Comparison of ENCODE assay signal across 10 cellular contexts in the genomic region with DNA sequence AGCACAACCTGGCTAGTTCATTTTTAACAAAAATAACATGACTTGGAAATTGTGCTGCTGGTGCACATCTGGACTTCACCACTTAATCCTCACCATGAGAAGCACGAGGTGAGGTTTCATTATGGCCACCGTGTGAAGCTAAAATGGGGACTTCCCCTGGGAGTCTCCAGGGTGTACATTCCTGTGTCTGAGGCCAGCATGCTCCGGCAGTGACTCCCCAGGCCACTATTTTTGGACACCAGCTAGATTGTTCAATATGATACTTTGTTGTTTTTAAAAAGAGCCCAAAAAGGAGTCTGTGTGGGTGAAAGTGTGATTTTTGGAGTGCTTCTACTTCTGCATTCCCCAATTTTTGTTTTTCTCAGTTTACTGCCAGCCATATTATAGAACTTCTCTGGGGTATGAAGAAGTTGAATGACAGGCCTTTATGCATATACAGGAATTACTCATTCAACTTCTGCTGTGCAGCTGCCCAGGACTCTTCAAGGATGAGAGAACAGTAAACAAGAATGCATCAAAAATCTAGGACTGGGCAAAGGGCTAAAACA. TPM values are rescaled to one million over a fixed set of nuclear protein-coding genes. Genes with fewer than 3 reads are reported as not detected.
DNase-seq lines count a peak whose midpoint lies in the region; ATAC-seq and TF ChIP-seq lines count a peak whose summit lies in the region.
"Had no signal": no experiment of that assay in that cellular context is flagged by ENCODE, and none has a peak within 500 bp of the region (broad histone marks: within the 10 kb centered on the region; RNA-seq: fewer than 3 reads in every experiment).

No MANE protein-coding gene starts in this region.

- no peaks in the 10 kb centered on the region for H3K9me2 ChIP-seq in PC-9 (ENCODE audit: insufficient read depth)

- CTCF ChIA-PET in activated CD8-positive, alpha-beta T cell treated with anti-CD3 and anti-CD28 coated beads for 36 hours (lab: Charles Lee), result interaction anchor here (1.0 to 1.9 kb wide), 6 partner anchors 18 to 261 kb away, joined by 3 to 8 read pairs (median 4); no protein-coding TSS in a partner anchor
- CTCF ChIA-PET in activated CD8-positive, alpha-beta T cell treated with anti-CD3 and anti-CD28 coated beads, Interleukin-2, amount 10 ng/mL, durations not matched to agents 7 days and 5 days (lab: Charles Lee), result interaction anchor here (1.1 to 1.9 kb wide), 3 partner anchors 16 to 85 kb away, joined by 3 to 6 read pairs (median 6); no protein-coding TSS in a partner anchor
- CTCF ChIA-PET in PC-9 (lab: Charles Lee), result no interaction called here

- POLR2A ChIA-PET in activated CD8-positive, alpha-beta T cell treated with anti-CD3 and anti-CD28 coated beads for 36 hours (lab: Charles Lee), result interaction anchor here (1.1 kb wide), 1 partner anchor 19 kb away, joined by 4 read pairs; no protein-coding TSS in a partner anchor
- POLR2A ChIA-PET in activated CD8-positive, alpha-beta T cell treated with anti-CD3 and anti-CD28 coated beads, Interleukin-2, amount 10 ng/mL, durations not matched to agents 7 days and 5 days (lab: Charles Lee), result interaction anchor here (1.3 kb wide), 1 partner anchor 15 kb away, joined by 3 read pairs; no protein-coding TSS in a partner anchor
- POLR2A ChIA-PET in PC-9 (lab: Charles Lee; ENCODE audit: unreplicated experiment), result no interaction called here

- no peak overlapping the region for H3K4me2 ChIP-seq in PC-9

- H3K4me1 ChIP-seq in thoracic aorta (ENCODE audit: control insufficient read depth in 1 of 2, low read depth in 2 of 2), result peaks cover 9 to 20% of the 10 kb centered on the region in 2 donors
- no peaks in the 10 kb centered on the region for H3K4me1 ChIP-seq in PC-9 (replicated peaks; ENCODE audit: insufficient read depth)

- in situ Hi-C loops in SK-MEL-5 (cut with HindIII; ENCODE audit: low pct_unique_long_range_greater_than_20kb, low sequenced_read_pairs), result no loop called here

- peaks cover 2% of the 10 kb centered on the region for H3K27me3 Mint-ChIP-seq in activated CD8-positive, alpha-beta T cell treated with anti-CD3 and anti-CD28 coated beads for 36 hours
- H3K27me3 Mint-ChIP-seq in activated CD8-positive, alpha-beta T cell treated with anti-CD3 and anti-CD28 coated beads, Interleukin-2, amount 10 ng/mL, durations not matched to agents 7 days and 5 days (ENCODE audit: low read depth), result peaks cover 14% of the 10 kb centered on the region

- no TSS peak for BruUV-seq in PC-9 (replicated peaks; lab: Mats Ljungman, UMichigan)

- peaks cover 9% of the 10 kb centered on the region for H3K4me1 Mint-ChIP-seq in activated CD8-positive, alpha-beta T cell treated with anti-CD3 and anti-CD28 coated beads for 36 hours (ENCODE audit: low read depth)
- peaks cover 4% of the 10 kb centered on the region for H3K4me1 Mint-ChIP-seq in activated CD8-positive, alpha-beta T cell treated with anti-CD3 and anti-CD28 coated beads, Interleukin-2, amount 10 ng/mL, durations not matched to agents 7 days and 5 days (ENCODE audit: low read depth)

- intact Hi-C loops in activated CD8-positive, alpha-beta T cell treated with anti-CD3 and anti-CD28 coated beads for 36 hours (cut with micrococcal nuclease), result no loop called here
- intact Hi-C loops in PC-9 (cut with micrococcal nuclease; ENCODE audit: unreplicated experiment), result no loop called here

- H3K27me3 ChIP-seq in thoracic aorta (replicated peaks; ENCODE audit: insufficient read depth), result no peaks in the 10 kb centered on the region
- no peaks in the 10 kb centered on the region for H3K27me3 ChIP-seq in PC-9 (ENCODE audit: insufficient read depth, low read depth)

- peak; percentile 29 for DNase-seq in activated CD8-positive, alpha-beta T cell treated with anti-CD3 and anti-CD28 coated beads for 36 hours
- no peak for DNase-seq in activated CD8-positive, alpha-beta T cell treated with anti-CD3 and anti-CD28 coated beads, Interleukin-2, amount 10 ng/mL, durations not matched to agents 7 days and 5 days
- DNase-seq in SK-MEL-5 (ENCODE audit: low read depth, low spot score) (peak; percentile 32), thoracic aorta (ENCODE audit: low spot score) (no peak), DMS114 treated with DMSO at 0.1 percent for 48 hours (lab: John Stamatoyannopoulos, UW; ENCODE audit: unreplicated experiment) (no peak), PC-9 (no peak)
- no peak for DNase-seq in stimulated activated CD4-positive, alpha-beta T cell treated with anti-CD3 and anti-CD28 coated beads, Interleukin-4, amount 100 ng/mL, for 4 hours

- no peak overlapping the region for H2AFZ ChIP-seq in PC-9

- ATAC-seq in activated CD8-positive, alpha-beta T cell treated with anti-CD3 and anti-CD28 coated beads for 36 hours, result peak; percentile 27
- no peak for ATAC-seq in activated CD8-positive, alpha-beta T cell treated with anti-CD3 and anti-CD28 coated beads, Interleukin-2, amount 10 ng/mL, durations not matched to agents 7 days and 5 days
- ATAC-seq in HG02852 (IDR thresholded peaks at IDR 0.05; ENCODE audit: unreplicated experiment) (peak; percentile 96), thoracic aorta (ENCODE audit: insufficient number of reproducible peaks, low FRiP score, low read depth) (peak; percentile 76)
- ATAC-seq: K562 had no signal

- H3K36me3 ChIP-seq in thoracic aorta (no peaks in the 10 kb centered on the region), PC-9 (ENCODE audit: low read depth) (no peaks in the 10 kb centered on the region)

- TF ChIP-seq CTCF in activated CD8-positive, alpha-beta T cell treated with anti-CD3 and anti-CD28 coated beads for 36 hours (IDR thresholded peaks at IDR 0.05), result no peak
- TF ChIP-seq CTCF in thoracic aorta (IDR thresholded peaks at IDR 0.05) (no peak), PC-9 (conservative IDR thresholded peaks at IDR 0.05) (no peak)

- H3K4me3 ChIP-seq in thoracic aorta (peak overlapping the region; percentile 10), PC-9 (no peak overlapping the region)
- H3K4me3 ChIP-seq: K562 had no signal

- no peak overlapping the region for H3K27ac Mint-ChIP-seq in activated CD8-positive, alpha-beta T cell treated with anti-CD3 and anti-CD28 coated beads for 36 hours
- H3K27ac Mint-ChIP-seq in activated CD8-positive, alpha-beta T cell treated with anti-CD3 and anti-CD28 coated beads, Interleukin-2, amount 10 ng/mL, durations not matched to agents 7 days and 5 days, result no peak overlapping the region

- H3K9me3 ChIP-seq in thoracic aorta, result no peaks in the 10 kb centered on the region
- H3K9me3 ChIP-seq in PC-9 (ENCODE audit: insufficient read depth, low read depth), result no peaks in the 10 kb centered on the region

- H3K27ac ChIP-seq in thoracic aorta (peak overlapping the region; percentile 50 to 52), PC-9 (no peak overlapping the region)

- no peaks in the 10 kb centered on the region for H3K36me3 Mint-ChIP-seq in activated CD8-positive, alpha-beta T cell treated with anti-CD3 and anti-CD28 coated beads for 36 hours (ENCODE audit: low read depth)
- no peaks in the 10 kb centered on the region for H3K36me3 Mint-ChIP-seq in activated CD8-positive, alpha-beta T cell treated with anti-CD3 and anti-CD28 coated beads, Interleukin-2, amount 10 ng/mL, durations not matched to agents 7 days and 5 days (ENCODE audit: low read depth)

- no peaks in the 10 kb centered on the region for H3K79me2 ChIP-seq in PC-9 (ENCODE audit: low read depth)

- H3K4me3 Mint-ChIP-seq in activated CD8-positive, alpha-beta T cell treated with anti-CD3 and anti-CD28 coated beads for 36 hours, result no peak overlapping the region
- no peak overlapping the region for H3K4me3 Mint-ChIP-seq in activated CD8-positive, alpha-beta T cell treated with anti-CD3 and anti-CD28 coated beads, Interleukin-2, amount 10 ng/mL, durations not matched to agents 7 days and 5 days

- H3F3A ChIP-seq in PC-9 (ENCODE audit: insufficient read depth, low read depth), result no peaks in the 10 kb centered on the region

- H4K20me1 ChIP-seq in PC-9 (ENCODE audit: insufficient read depth), result no peaks in the 10 kb centered on the region

- peaks cover 3% of the 10 kb centered on the region for H3K9me3 Mint-ChIP-seq in activated CD8-positive, alpha-beta T cell treated with anti-CD3 and anti-CD28 coated beads for 36 hours
- peaks cover 4% of the 10 kb centered on the region for H3K9me3 Mint-ChIP-seq in activated CD8-positive, alpha-beta T cell treated with anti-CD3 and anti-CD28 coated beads, Interleukin-2, amount 10 ng/mL, durations not matched to agents 7 days and 5 days (ENCODE audit: insufficient read depth)

RNA-seq across cellular contexts. Expression of a gene that starts 16.9 kb away (rescaled TPM):
- not detected for total RNA-seq in activated CD8-positive, alpha-beta T cell treated with anti-CD3 and anti-CD28 coated beads for 36 hours
- total RNA-seq in activated CD8-positive, alpha-beta T cell treated with anti-CD3 and anti-CD28 coated beads, Interleukin-2, amount 10 ng/mL, durations not matched to agents 7 days and 5 days, result not detected
- total RNA-seq in SK-MEL-5 (2014; rRNA removed; shearing (Covaris generic)), result 0.24 and 1.1 TPM in 2 replicates
- polyA plus RNA-seq in SK-MEL-5 (2015; cell fraction: cytosol; rRNA removed), result not detected in 2 replicates
- polyA plus RNA-seq in SK-MEL-5 (2015; cell fraction: nucleus; rRNA removed), result not detected in 2 replicates
- total RNA-seq in thoracic aorta (not detected), PC-9 (2021) (not detected in 2 replicates)
- total RNA-seq: activated CD8-positive, alpha-beta memory T cell treated with anti-CD3 and anti-CD28 coated beads for 36 hours; K562 had no signal
- polyA plus RNA-seq: K562 had no signal

RNA-seq across cellular contexts. Expression of a gene that starts 33.1 kb away (rescaled TPM):
- total RNA-seq in activated CD8-positive, alpha-beta T cell treated with anti-CD3 and anti-CD28 coated beads for 36 hours, result not detected
- not detected for total RNA-seq in activated CD8-positive, alpha-beta T cell treated with anti-CD3 and anti-CD28 coated beads, Interleukin-2, amount 10 ng/mL, durations not matched to agents 7 days and 5 days
- total RNA-seq in SK-MEL-5 (2014; rRNA removed; shearing (Covaris generic)), result not detected in 2 replicates
- 0.07 TPM in 1 of 2 replicates, not detected in the other for polyA plus RNA-seq in SK-MEL-5 (2015; cell fraction: cytosol; rRNA removed)
- polyA plus RNA-seq in SK-MEL-5 (2015; cell fraction: nucleus; rRNA removed), result not detected in 2 replicates
- 100 to 1,000 TPM; 158 to 186 TPM for total RNA-seq in thoracic aorta
- total RNA-seq in PC-9 (2021), result 14.6 and 18.9 TPM in 2 replicates
- total RNA-seq: activated CD8-positive, alpha-beta memory T cell treated with anti-CD3 and anti-CD28 coated beads for 36 hours; K562 had no signal
- polyA plus RNA-seq: K562 had no signal

Comparison
In these comparisons a context has a peak if more than half of its experiments do, and no peak if none do; other contexts are left out.
1. DNase-seq: peak in activated CD8-positive, alpha-beta T cell treated with anti-CD3 and anti-CD28 coated beads for 36 hours (single experiment) and SK-MEL-5 (single experiment); none in activated CD8-positive, alpha-beta T cell treated with anti-CD3 and anti-CD28 coated beads, Interleukin-2, amount 10 ng/mL, durations not matched to agents 7 days and 5 days (single experiment), thoracic aorta (single experiment), DMS114 treated with DMSO at 0.1 percent for 48 hours (single experiment), PC-9 (0 of 2) and stimulated activated CD4-positive, alpha-beta T cell treated with anti-CD3 and anti-CD28 coated beads, Interleukin-4, amount 100 ng/mL, for 4 hours (0 of 2).
2. RNA of a gene that starts 33.1 kb away (total RNA-seq): 158 to 186 TPM in thoracic aorta and 14.6 to 18.9 TPM in PC-9; not detected in activated CD8-positive, alpha-beta T cell treated with anti-CD3 and anti-CD28 coated beads, Interleukin-2, amount 10 ng/mL, durations not matched to agents 7 days and 5 days, not detected in activated CD8-positive, alpha-beta T cell treated with anti-CD3 and anti-CD28 coated beads for 36 hours and not detected in SK-MEL-5; every median in the first group is over 10 times any median in the second.